In the genomic region with DNA sequence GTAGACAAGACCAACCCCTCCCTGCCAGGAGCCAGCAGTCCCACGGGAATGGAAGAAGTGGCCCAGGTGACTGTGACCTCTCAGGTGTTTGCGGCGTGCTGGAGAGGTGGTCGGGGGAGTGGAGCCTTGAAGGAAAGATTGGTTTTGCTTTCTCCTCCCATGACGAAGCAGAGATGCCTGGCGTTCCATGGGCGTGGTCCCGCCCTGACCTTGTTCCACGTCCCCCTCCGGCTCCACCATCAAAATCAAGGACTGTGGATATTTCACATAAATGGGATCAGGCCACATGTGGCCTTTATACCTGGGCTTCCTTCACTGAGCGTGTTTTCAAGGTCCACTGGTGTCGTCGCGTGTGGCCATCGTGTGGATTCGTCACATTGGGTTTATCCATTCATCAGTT, we compare ENCODE assay signal across 22 cellular contexts.
"Had no signal": no experiment of that assay in that cellular context is flagged by ENCODE, and none has a peak within 500 bp of the region (broad histone marks: within the 10 kb centered on the region; RNA-seq: fewer than 3 reads in every experiment).

No MANE protein-coding gene starts in this region.

- DNase-seq: activated CD4-positive, alpha-beta T cell treated with anti-CD3 and anti-CD28 coated beads for 4 hours; activated CD8-positive, alpha-beta T cell treated with anti-CD3 and anti-CD28 coated beads for 36 hours; activated naive CD4-positive, alpha-beta T cell treated with Interleukin-2 at 50 U/mL for 16 hours; activated naive CD8-positive, alpha-beta T cell treated with anti-CD3 and anti-CD28 coated beads, Interleukin-2, amount 50 U/mL, for 24 hours; activated T-cell treated with anti-CD3 and anti-CD28 coated beads, Interleukin-2, amount 50 U/mL, for 1 hour; amniotic stem cell; body of pancreas; KG1; NCI-H1048; NCI-H1930; NCI-H2107; NCI-H2171 treated with DMSO at 0.1 percent for 48 hours; NCI-H226; NCI-H526; NCI-H774; SJCRH30; SK-N-SH; T-helper 1 cell had no signal

- H3K36me3 Mint-ChIP-seq: activated naive CD4-positive, alpha-beta T cell treated with anti-CD3 and anti-CD28 coated beads, Interleukin-2, amount 50 U/mL, for 72 hours had no signal

- ATAC-seq: activated CD4-positive, CD25-positive, alpha-beta regulatory T cell treated with anti-CD3 and anti-CD28 coated beads, Interleukin-2, amount 50 U/mL, for 24 hours; activated CD8-positive, alpha-beta T cell treated with anti-CD3 and anti-CD28 coated beads for 36 hours; activated naive CD4-positive, alpha-beta T cell treated with anti-CD3 and anti-CD28 coated beads, Interleukin-2, amount 50 U/mL, for 72 hours; activated naive CD8-positive, alpha-beta T cell treated with anti-CD3 and anti-CD28 coated beads, Interleukin-2, amount 50 U/mL, for 24 hours; body of pancreas had no signal

- H3K4me2 ChIP-seq: SK-N-SH had no signal

- H3K27ac ChIP-seq: ascending aorta, body of pancreas, SJCRH30, VCaP had no signal

- H3K4me3 Mint-ChIP-seq: activated CD8-positive, alpha-beta T cell treated with anti-CD3 and anti-CD28 coated beads for 36 hours; activated naive CD8-positive, alpha-beta T cell treated with anti-CD3 and anti-CD28 coated beads, Interleukin-2, amount 50 U/mL, for 24 hours had no signal

- H3K4me3 ChIP-seq: ascending aorta, body of pancreas, SJCRH30 had no signal

- H3K27me3 ChIP-seq: ascending aorta, body of pancreas had no signal

- H3K36me3 ChIP-seq: ascending aorta, SJCRH30 had no signal

- H3K9me3 ChIP-seq: ascending aorta, body of pancreas, SJCRH30, SK-N-SH had no signal

- H3K4me1 ChIP-seq: body of pancreas had no signal

- H3K9me3 Mint-ChIP-seq: activated CD8-positive, alpha-beta T cell treated with anti-CD3 and anti-CD28 coated beads for 36 hours; activated naive CD4-positive, alpha-beta T cell treated with anti-CD3 and anti-CD28 coated beads, Interleukin-2, amount 50 U/mL, for 72 hours; activated naive CD8-positive, alpha-beta T cell treated with anti-CD3 and anti-CD28 coated beads, Interleukin-2, amount 50 U/mL, for 24 hours had no signal

- H3K27me3 Mint-ChIP-seq: activated CD8-positive, alpha-beta T cell treated with anti-CD3 and anti-CD28 coated beads for 36 hours had no signal

- H3K9ac ChIP-seq: SK-N-SH had no signal

- H3K27ac Mint-ChIP-seq: activated CD8-positive, alpha-beta T cell treated with anti-CD3 and anti-CD28 coated beads for 36 hours; activated naive CD4-positive, alpha-beta T cell treated with anti-CD3 and anti-CD28 coated beads, Interleukin-2, amount 50 U/mL, for 72 hours; activated naive CD8-positive, alpha-beta T cell treated with anti-CD3 and anti-CD28 coated beads, Interleukin-2, amount 50 U/mL, for 24 hours had no signal
